8 cellular contexts compared by ENCODE assay signal in the genomic region with DNA sequence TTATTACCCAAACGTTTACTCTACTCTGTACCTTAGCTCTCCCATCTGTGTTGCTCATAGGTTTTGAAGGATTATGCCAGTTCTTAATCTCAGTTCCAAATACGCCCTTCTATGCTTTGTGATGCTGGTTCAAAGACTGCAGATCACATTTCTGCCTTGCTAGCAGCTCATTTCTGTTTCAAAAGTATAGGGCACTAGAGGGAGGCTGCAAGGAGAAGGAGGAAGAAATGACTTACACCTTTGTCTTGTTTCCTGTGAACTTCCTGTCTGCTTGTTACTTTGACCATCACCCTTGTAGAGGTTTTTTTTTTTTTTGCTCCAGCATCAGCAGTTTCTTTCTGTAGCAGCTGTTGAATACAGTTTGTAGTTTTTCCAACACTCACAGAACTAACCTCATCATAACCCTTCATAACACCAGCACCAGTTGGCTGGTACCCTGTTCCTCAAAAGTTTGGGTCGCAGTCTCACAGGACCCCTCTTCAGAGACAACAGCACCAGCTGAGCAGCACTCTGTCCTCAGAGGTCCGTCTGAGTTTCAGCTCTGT. TPM values are rescaled to one million over a fixed set of nuclear protein-coding genes. Genes with fewer than 3 reads are reported as not detected.
DNase-seq lines count a peak whose midpoint lies in the region; ATAC-seq and TF ChIP-seq lines count a peak whose summit lies in the region.

No MANE protein-coding gene starts in this region.

- H3K4me3 ChIP-seq in fibroblast of the aortic adventitia (ENCODE audit: low read depth, low read length), result no peak overlapping the region

- ATAC-seq in GM18502 (IDR thresholded peaks at IDR 0.05; ENCODE audit: poor library complexity, unreplicated experiment) (peak; percentile 86), GM21576 (IDR thresholded peaks at IDR 0.05; ENCODE audit: unreplicated experiment) (peak; percentile 91)

- DNase-seq in KBM-7 (peak; percentile 64), fibroblast of the aortic adventitia (ENCODE audit: low read depth) (peak; percentile 10), mesenteric fat pad (ENCODE audit: low spot score) (no peak), ecto neural progenitor cell (ENCODE audit: low spot score) (no peak), NCI-H187 treated with DMSO at 0.1 percent for 48 hours (lab: John Stamatoyannopoulos, UW) (no peak)
- DNase-seq in activated effector memory CD4-positive, alpha-beta T cell treated with Interleukin-2 at 50 U/mL for 16 hours, result no peak

- in situ Hi-C loops in KBM-7 (cut with MboI; ENCODE audit: low pct_unique_long_range_greater_than_20kb, low sequenced_read_pairs), result no loop called here

- TF ChIP-seq CTCF in fibroblast of the aortic adventitia (IDR thresholded peaks at IDR 0.05; ENCODE audit: insufficient read depth, low read length), result no peak

RNA-seq across cellular contexts. Expression of gene SLK, which starts 16.5 kb away (rescaled TPM):
- total RNA-seq in fibroblast of the aortic adventitia (ENCODE audit: low replicate concordance) (50.1 and 81.3 TPM in 2 replicates), mesenteric fat pad (41.9 TPM)

Comparison
In these comparisons a context has a peak if more than half of its experiments do, and no peak if none do; other contexts are left out.
1. DNase-seq: peak in KBM-7 (single experiment) and fibroblast of the aortic adventitia (single experiment); none in mesenteric fat pad (single experiment), activated effector memory CD4-positive, alpha-beta T cell treated with Interleukin-2 at 50 U/mL for 16 hours (single experiment), ecto neural progenitor cell (single experiment) and NCI-H187 treated with DMSO at 0.1 percent for 48 hours (single experiment).